8 cellular contexts compared by ENCODE assay signal in the genomic region with DNA sequence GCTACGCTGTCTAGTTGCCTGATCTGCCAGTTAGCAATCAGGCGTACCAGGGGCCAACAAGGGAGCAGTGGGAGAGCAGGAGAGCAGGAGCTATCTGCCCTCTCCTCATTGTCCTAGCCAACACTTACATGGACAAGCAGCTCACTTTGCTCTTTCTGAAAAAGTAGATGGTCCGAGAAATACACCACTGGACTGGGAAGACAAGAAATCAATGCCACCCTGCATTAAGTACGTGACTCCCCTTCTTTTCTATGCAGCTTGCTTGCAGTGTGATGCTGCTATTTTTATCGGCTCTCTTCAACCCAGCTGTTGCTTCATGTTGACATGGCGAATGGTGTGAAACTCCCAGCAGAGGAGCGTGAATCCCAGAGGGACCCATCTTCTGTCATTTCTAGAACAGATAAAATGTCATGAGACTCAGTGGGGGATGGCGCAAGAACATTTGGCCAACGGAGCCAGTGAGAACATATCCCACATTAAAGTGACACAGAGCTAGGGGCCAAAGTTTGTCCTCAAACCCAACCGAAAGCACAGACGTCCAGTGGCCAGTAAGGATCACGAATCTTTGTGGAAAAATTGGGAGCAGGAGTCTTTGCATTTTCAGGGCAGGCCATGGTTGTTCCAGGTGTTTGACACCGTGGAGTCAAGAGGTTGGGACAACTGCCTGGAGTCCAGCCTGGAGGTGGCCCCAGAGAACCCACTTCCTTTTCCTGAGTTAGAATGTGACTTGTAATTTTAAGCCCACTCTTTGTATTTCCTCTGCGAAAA. TPM values are rescaled to one million over a fixed set of nuclear protein-coding genes. Genes with fewer than 3 reads are reported as not detected.
A peak's percentile ranks its signal among the peaks of the same experiment; 100 is the strongest.
DNase-seq lines count a peak whose midpoint lies in the region; ATAC-seq and TF ChIP-seq lines count a peak whose summit lies in the region.

No MANE protein-coding gene starts in this region.

- H2AFZ ChIP-seq in PC-9: no peak overlapping the region
- H2AFZ ChIP-seq in MM.1S (ENCODE audit: low read length): no peak overlapping the region

- CTCF ChIA-PET in activated B cell treated with CpG ODN at 0.5 μM for 24 hours (lab: Charles Lee) (interaction anchor here (0.9 to 3.2 kb wide), 9 partner anchors 9 to 225 kb away, joined by 3 to 24 read pairs (median 7); a partner anchor contains a TSS), PC-9 (lab: Charles Lee) (interaction anchor here (0.6 kb wide), 1 partner anchor 27 kb away, joined by 5 read pairs; no protein-coding TSS in a partner anchor)

- TF ChIP-seq CTCF in activated B cell treated with CpG ODN at 0.5 μM for 24 hours (IDR thresholded peaks at IDR 0.05): no peak
- no peak for TF ChIP-seq CTCF in PC-9 (conservative IDR thresholded peaks at IDR 0.05)
- no peak for TF ChIP-seq CTCF in MM.1S (IDR thresholded peaks at IDR 0.05; ENCODE audit: low read length)

- intact Hi-C loops in activated B cell treated with CpG ODN at 0.5 μM for 24 hours (cut with micrococcal nuclease): loop anchor here (1.0 to 5.0 kb wide), 7 partner anchors 10 to 193 kb away; a partner anchor contains a TSS
- intact Hi-C loops in PC-9 (cut with micrococcal nuclease; ENCODE audit: unreplicated experiment): no loop called here

- no peaks in the 10 kb centered on the region for H3K9me3 ChIP-seq in skeletal muscle tissue (ENCODE audit: control insufficient read depth in 3 of 3, low read length in 3 of 3)
- H3K9me3 ChIP-seq in PC-9 (ENCODE audit: insufficient read depth, low read depth): no peaks in the 10 kb centered on the region
- no peaks in the 10 kb centered on the region for H3K9me3 ChIP-seq in MM.1S (replicated peaks; ENCODE audit: insufficient read depth, low read length)

- H3K4me1 ChIP-seq in skeletal muscle tissue (ENCODE audit: control insufficient read depth in 3 of 3, insufficient read depth in 3 of 3, low read length in 3 of 3): peaks cover 38 to 53% (median 52%) of the 10 kb centered on the region in 3 donors
- no peaks in the 10 kb centered on the region for H3K4me1 ChIP-seq in PC-9 (replicated peaks; ENCODE audit: insufficient read depth)
- no peaks in the 10 kb centered on the region for H3K4me1 ChIP-seq in MM.1S (ENCODE audit: low read length)

- DNase-seq in activated B cell treated with CpG ODN at 0.5 μM for 24 hours (peak; percentile 63), PC-9 (no peak), GM03348 (ENCODE audit: low spot score) (no peak), MM.1S (no peak)
- no peak for DNase-seq in effector memory CD8-positive, alpha-beta T cell

- peak overlapping the region; percentile 97 for H3K27ac Mint-ChIP-seq in activated B cell treated with CpG ODN at 0.5 μM for 24 hours
- no peak overlapping the region for H3K27ac Mint-ChIP-seq in effector memory CD8-positive, alpha-beta T cell

- H3K27ac ChIP-seq in skeletal muscle tissue (ENCODE audit: low read depth, low read length) (peak overlapping the region; percentile 92), PC-9 (no peak overlapping the region), MM.1S (ENCODE audit: low read length) (no peak overlapping the region)

- peak overlapping the region; percentile 64 to 80 (median 75) for H3K9ac ChIP-seq in skeletal muscle tissue (ENCODE audit: low read depth in 1 of 3, low read length in 3 of 3)
- H3K9ac ChIP-seq in MM.1S (ENCODE audit: low read length): no peak overlapping the region

- no peaks in the 10 kb centered on the region for H3K9me2 ChIP-seq in PC-9 (ENCODE audit: insufficient read depth)
- no peaks in the 10 kb centered on the region; the same call in 1 of the 2 replicates for H3K9me2 ChIP-seq in MM.1S (replicated peaks; ENCODE audit: insufficient read depth, low read length)

- ATAC-seq in GM19043 (IDR thresholded peaks at IDR 0.05; ENCODE audit: low read depth, unreplicated experiment) (peak; percentile 62), HG02970 (IDR thresholded peaks at IDR 0.05; ENCODE audit: low FRiP score, unreplicated experiment) (peak; percentile 62), activated B cell treated with CpG ODN at 0.5 μM for 24 hours (ENCODE audit: low read depth) (peak; percentile 79)
- ATAC-seq in effector memory CD8-positive, alpha-beta T cell (replicated peaks): no peak

- H3K27me3 ChIP-seq in skeletal muscle tissue (ENCODE audit: control insufficient read depth in 3 of 3, insufficient read depth in 3 of 3, low read length in 3 of 3) (no peaks in the 10 kb centered on the region), PC-9 (ENCODE audit: insufficient read depth, low read depth) (no peaks in the 10 kb centered on the region), MM.1S (replicated peaks; ENCODE audit: insufficient read depth, low read length) (no peaks in the 10 kb centered on the region)

- H3K4me2 ChIP-seq in PC-9: no peak overlapping the region
- no peak overlapping the region for H3K4me2 ChIP-seq in MM.1S (ENCODE audit: low read depth, low read length)

- H3K79me2 ChIP-seq in PC-9 (ENCODE audit: low read depth): no peaks in the 10 kb centered on the region
- H3K79me2 ChIP-seq in MM.1S (ENCODE audit: low read length): no peaks in the 10 kb centered on the region

- peak overlapping the region; percentile 82 for H3K4me3 Mint-ChIP-seq in activated B cell treated with CpG ODN at 0.5 μM for 24 hours
- H3K4me3 Mint-ChIP-seq in effector memory CD8-positive, alpha-beta T cell: no peak overlapping the region

- no peaks in the 10 kb centered on the region for H3K27me3 Mint-ChIP-seq in activated B cell treated with CpG ODN at 0.5 μM for 24 hours
- H3K27me3 Mint-ChIP-seq in effector memory CD8-positive, alpha-beta T cell: peaks cover 0 to 18% of the 10 kb centered on the region in 2 donors

- POLR2A ChIA-PET in activated B cell treated with CpG ODN at 0.5 μM for 24 hours (lab: Charles Lee): interaction anchor here (0.7 to 6.7 kb wide), 26 partner anchors 9 to 221 kb away, joined by 3 to 247 read pairs (median 4); a partner anchor contains a TSS
- POLR2A ChIA-PET in PC-9 (lab: Charles Lee; ENCODE audit: unreplicated experiment): interaction anchor here (0.7 kb wide), 1 partner anchor 164 kb away, joined by 5 read pairs; no protein-coding TSS in a partner anchor

- H3K9me3 Mint-ChIP-seq in activated B cell treated with CpG ODN at 0.5 μM for 24 hours: peaks cover 3% of the 10 kb centered on the region
- H3K9me3 Mint-ChIP-seq in effector memory CD8-positive, alpha-beta T cell: no peaks in the 10 kb centered on the region

- peak overlapping the region; percentile 48 to 56 (median 53) for H3K4me3 ChIP-seq in skeletal muscle tissue (ENCODE audit: low read length in 3 of 3)
- no peak overlapping the region for H3K4me3 ChIP-seq in PC-9
- no peak overlapping the region for H3K4me3 ChIP-seq in MM.1S (ENCODE audit: low read length)

- H3K36me3 ChIP-seq in skeletal muscle tissue (ENCODE audit: control insufficient read depth in 3 of 3, insufficient read depth in 3 of 3, low read length in 3 of 3) (no peaks in the 10 kb centered on the region), PC-9 (ENCODE audit: low read depth) (no peaks in the 10 kb centered on the region), MM.1S (replicated peaks; ENCODE audit: insufficient read depth, low read length) (no peaks in the 10 kb centered on the region)

- H3K36me3 Mint-ChIP-seq in activated B cell treated with CpG ODN at 0.5 μM for 24 hours (ENCODE audit: low read depth): no peaks in the 10 kb centered on the region
- peaks cover 3% of the 10 kb centered on the region for H3K36me3 Mint-ChIP-seq in effector memory CD8-positive, alpha-beta T cell (ENCODE audit: insufficient read depth)

- peaks cover 94% of the 10 kb centered on the region for H3K4me1 Mint-ChIP-seq in activated B cell treated with CpG ODN at 0.5 μM for 24 hours
- peaks cover 0 to 4% of the 10 kb centered on the region in 2 donors for H3K4me1 Mint-ChIP-seq in effector memory CD8-positive, alpha-beta T cell (ENCODE audit: low read depth in 2 of 2)

- BruUV-seq in PC-9 (replicated peaks; lab: Mats Ljungman, UMichigan): no TSS peak

- H3F3A ChIP-seq in PC-9 (ENCODE audit: insufficient read depth, low read depth) (no peaks in the 10 kb centered on the region), MM.1S (ENCODE audit: insufficient read depth, low read length) (no peaks in the 10 kb centered on the region)

- H4K20me1 ChIP-seq in PC-9 (ENCODE audit: insufficient read depth) (no peaks in the 10 kb centered on the region), MM.1S (ENCODE audit: insufficient read depth, low read length) (no peaks in the 10 kb centered on the region)

RNA-seq across cellular contexts. Expression of a gene that starts 53.7 kb away (rescaled TPM):
- 75.7 and 88.3 TPM in 2 replicates for total RNA-seq in activated B cell treated with CpG ODN at 0.5 μM for 24 hours
- total RNA-seq in skeletal muscle tissue: 29.7 TPM
- total RNA-seq in PC-9 (2021): 25.7 and 31.8 TPM in 2 replicates

Comparison
In these comparisons a context has a peak if more than half of its experiments do, and no peak if none do; other contexts are left out.
1. H3K4me3 ChIP-seq: peak in skeletal muscle tissue (3 of 3); none in PC-9 (single experiment) and MM.1S (single experiment).